Comparison of ENCODE assay signal across 16 cellular contexts in the genomic region with DNA sequence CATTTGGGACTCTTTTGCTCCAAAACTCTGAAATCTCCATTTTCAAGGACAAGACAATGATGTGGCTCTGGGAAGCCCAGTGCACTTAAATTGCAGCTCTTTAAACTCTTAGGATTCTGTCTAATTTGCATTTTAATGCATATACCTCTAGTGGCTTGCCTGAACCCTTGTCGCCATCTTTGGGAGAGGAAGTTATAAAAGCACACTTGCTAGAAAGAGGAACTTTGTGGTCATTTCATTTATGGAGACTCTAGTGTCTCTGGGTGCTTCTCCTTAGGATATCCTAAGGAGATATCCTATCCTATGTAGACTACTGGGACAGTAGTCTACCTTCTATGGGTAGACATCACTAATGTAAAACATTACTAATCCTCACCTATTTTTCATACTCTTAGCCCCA.
"Had no signal": no experiment of that assay in that cellular context is flagged by ENCODE, and none has a peak within 500 bp of the region (broad histone marks: within the 10 kb centered on the region; RNA-seq: fewer than 3 reads in every experiment).

No MANE protein-coding gene starts in this region.

- H3K4me1 ChIP-seq: right atrium auricular region, thyroid gland, uterus had no signal

- ATAC-seq: activated T-helper 17 cell treated with anti-CD3 and anti-CD28 coated beads, Interleukin-2, amount 50 U/mL, for 72 hours; WTC11 had no signal

- DNase-seq: activated CD4-positive, alpha-beta T cell treated with anti-CD3 and anti-CD28 coated beads, Interleukin-2, amount 10 ng/mL, durations not matched to agents 7 days and 5 days; activated CD8-positive, alpha-beta memory T cell treated with anti-CD3 and anti-CD28 coated beads for 24 hours; activated naive CD4-positive, alpha-beta T cell treated with anti-CD3 and anti-CD28 coated beads for 36 hours; foreskin melanocyte; head of caudate nucleus; left ventricle myocardium inferior; mesenchymal stem cell; nucleus accumbens; thyroid gland; uterus had no signal

- H3K27ac ChIP-seq: left ventricle myocardium inferior, right atrium auricular region, thyroid gland, uterus had no signal

- H3K36me3 ChIP-seq: left ventricle myocardium inferior, right atrium auricular region, thyroid gland, uterus had no signal

- FAIRE-seq: astrocyte had no signal

- H3K9me3 ChIP-seq: left ventricle myocardium inferior, right atrium auricular region, thyroid gland, uterus had no signal

- H3K9me3 Mint-ChIP-seq: activated CD4-positive, alpha-beta T cell treated with anti-CD3 and anti-CD28 coated beads, Interleukin-2, amount 10 ng/mL, durations not matched to agents 7 days and 5 days; activated naive CD4-positive, alpha-beta T cell treated with anti-CD3 and anti-CD28 coated beads for 36 hours; activated T-helper 17 cell treated with anti-CD3 and anti-CD28 coated beads, Interleukin-2, amount 50 U/mL, for 72 hours had no signal

- H3K27me3 ChIP-seq: right atrium auricular region, thyroid gland, uterus had no signal

- H3K27ac Mint-ChIP-seq: activated CD4-positive, alpha-beta T cell treated with anti-CD3 and anti-CD28 coated beads, Interleukin-2, amount 10 ng/mL, durations not matched to agents 7 days and 5 days; activated naive CD4-positive, alpha-beta T cell treated with anti-CD3 and anti-CD28 coated beads for 36 hours; activated T-helper 17 cell treated with anti-CD3 and anti-CD28 coated beads, Interleukin-2, amount 50 U/mL, for 72 hours; natural killer cell treated with Interleukin-12 subunit alpha and Interleukin-12 subunit beta and Interleukin-15 and Interleukin-18, amount 100 ng/mL, for 72 hours; WTC11 had no signal

- H3K36me3 Mint-ChIP-seq: natural killer cell treated with Interleukin-12 subunit alpha and Interleukin-12 subunit beta and Interleukin-15 and Interleukin-18, amount 100 ng/mL, for 72 hours; WTC11 had no signal

- H3K4me1 Mint-ChIP-seq: activated CD4-positive, alpha-beta T cell treated with anti-CD3 and anti-CD28 coated beads, Interleukin-2, amount 10 ng/mL, durations not matched to agents 7 days and 5 days; activated T-helper 17 cell treated with anti-CD3 and anti-CD28 coated beads, Interleukin-2, amount 50 U/mL, for 72 hours had no signal

- H3K4me3 ChIP-seq: left ventricle myocardium inferior, right atrium auricular region, skin epidermis, thyroid gland, uterus had no signal

- H3K4me3 Mint-ChIP-seq: activated CD4-positive, alpha-beta T cell treated with anti-CD3 and anti-CD28 coated beads, Interleukin-2, amount 10 ng/mL, durations not matched to agents 7 days and 5 days; activated naive CD4-positive, alpha-beta T cell treated with anti-CD3 and anti-CD28 coated beads for 36 hours; activated T-helper 17 cell treated with anti-CD3 and anti-CD28 coated beads, Interleukin-2, amount 50 U/mL, for 72 hours; natural killer cell treated with Interleukin-12 subunit alpha and Interleukin-12 subunit beta and Interleukin-15 and Interleukin-18, amount 100 ng/mL, for 72 hours; WTC11 had no signal
